16 cellular contexts compared by ENCODE assay signal in genomic region chr3:79392479-79392878, GRCh38.
"Had no signal": no experiment of that assay in that cellular context is flagged by ENCODE, and none has a peak within 500 bp of the region (broad histone marks: within the 10 kb centered on the region; RNA-seq: fewer than 3 reads in every experiment).

No MANE protein-coding gene starts in this region.

- DNase-seq: effector CD4-positive, alpha-beta T cell; endodermal cell; heart left ventricle; hippocampal formation; kidney glomerular epithelial cell; mucosa of descending colon; naive thymus-derived CD8-positive, alpha-beta T cell; posterior cingulate gyrus; stimulated activated CD4-positive, alpha-beta T cell treated with anti-CD3 and anti-CD28 coated beads, Interleukin-12 subunit alpha, Interleukin-12 subunit beta, amount 100 ng/mL, for 4 hours; stimulated activated naive CD4-positive, alpha-beta T cell treated with Interleukin-2 at 50 U/mL for 16 hours; trophoblast cell had no signal

- H3K27ac Mint-ChIP-seq: endodermal cell; naive thymus-derived CD8-positive, alpha-beta T cell had no signal

- H3K9me3 ChIP-seq: heart left ventricle, mucosa of descending colon, neutrophil had no signal

- H3K27me3 ChIP-seq: heart left ventricle, neutrophil had no signal

- H3K36me3 Mint-ChIP-seq: naive thymus-derived CD8-positive, alpha-beta T cell had no signal

- H3K4me3 Mint-ChIP-seq: endodermal cell; naive thymus-derived CD8-positive, alpha-beta T cell had no signal

- H3K36me3 ChIP-seq: heart left ventricle, neutrophil had no signal

- H3K4me1 ChIP-seq: heart left ventricle had no signal

- H3K4me3 ChIP-seq: coronary artery, heart left ventricle, mucosa of descending colon, skin epidermis had no signal

- H3K4me1 Mint-ChIP-seq: endodermal cell; naive thymus-derived CD8-positive, alpha-beta T cell had no signal

- H3K9me3 Mint-ChIP-seq: endodermal cell had no signal

- ATAC-seq: heart left ventricle; left lobe of liver; mucosa of descending colon; naive thymus-derived CD8-positive, alpha-beta T cell; sciatic nerve had no signal

- H3K27me3 Mint-ChIP-seq: naive thymus-derived CD8-positive, alpha-beta T cell had no signal

- H3K27ac ChIP-seq: coronary artery, heart left ventricle, neutrophil, skin epidermis had no signal
